ENCODE assay signal across 16 cellular contexts in genomic region chrX:13721371-13721770, GRCh38. TPM values are rescaled to one million over a fixed set of nuclear protein-coding genes. Genes with fewer than 3 reads are reported as not detected.
DNase-seq lines count a peak whose midpoint lies in the region; ATAC-seq and TF ChIP-seq lines count a peak whose summit lies in the region.
"Had no signal": no experiment of that assay in that cellular context is flagged by ENCODE, and none has a peak within 500 bp of the region (broad histone marks: within the 10 kb centered on the region; RNA-seq: fewer than 3 reads in every experiment).

No MANE protein-coding gene starts in this region.

- H3K36me3 Mint-ChIP-seq in natural killer cell, result peaks cover 7% of the 10 kb centered on the region
- H3K36me3 Mint-ChIP-seq in natural killer cell treated with Interleukin-12 subunit alpha and Interleukin-12 subunit beta and Interleukin-15 and Interleukin-18, amount 100 ng/mL, for 72 hours, result peaks cover 18% of the 10 kb centered on the region

- no peaks in the 10 kb centered on the region for H3K27me3 Mint-ChIP-seq in natural killer cell (ENCODE audit: low read depth in 2 of 2)
- H3K27me3 Mint-ChIP-seq in natural killer cell treated with Interleukin-12 subunit alpha and Interleukin-12 subunit beta and Interleukin-15 and Interleukin-18, amount 100 ng/mL, for 72 hours, result no peaks in the 10 kb centered on the region
- H3K27me3 Mint-ChIP-seq: activated CD8-positive, alpha-beta memory T cell treated with anti-CD3 and anti-CD28 coated beads, Interleukin-2, amount 10 ng/mL, durations not matched to agents 7 days and 5 days; activated naive CD8-positive, alpha-beta T cell treated with anti-CD3 and anti-CD28 coated beads, Interleukin-2, amount 10 ng/mL, durations not matched to agents 7 days and 5 days; stimulated activated naive B cell treated with anti-CD40 and anti-IgM and Interleukin-4, amounts not matched to agents 10 μg/mL and 1 μg/mL and 100 μg/mL, for 72 hours had no signal

- DNase-seq in natural killer cell (no peak), SJCRH30 (no peak), amygdala (lab: John Stamatoyannopoulos, UW) (no peak), sciatic nerve (ENCODE audit: low spot score) (no peak), mucosa of descending colon (no peak)
- DNase-seq in natural killer cell treated with Interleukin-12 subunit alpha and Interleukin-12 subunit beta and Interleukin-15 and Interleukin-18, amount 100 ng/mL, for 72 hours (ENCODE audit: low spot score), result no peak
- DNase-seq: activated CD8-positive, alpha-beta memory T cell treated with anti-CD3 and anti-CD28 coated beads, Interleukin-2, amount 10 ng/mL, durations not matched to agents 7 days and 5 days; activated naive CD8-positive, alpha-beta T cell treated with anti-CD3 and anti-CD28 coated beads, Interleukin-2, amount 10 ng/mL, durations not matched to agents 7 days and 5 days; NCI-H1048; SHP77 treated with DMSO at 0.1 percent for 48 hours; stimulated activated CD4-positive, alpha-beta T cell treated with anti-CD3 and anti-CD28 coated beads, Interleukin-4, amount 100 ng/mL, for 1 hour; stimulated activated naive B cell treated with anti-CD40 and anti-IgM and Interleukin-4, amounts not matched to agents 10 μg/mL and 1 μg/mL and 100 μg/mL, for 72 hours had no signal

- peak overlapping the region; percentile 92 to 94 for H3K27ac Mint-ChIP-seq in natural killer cell
- H3K27ac Mint-ChIP-seq in natural killer cell treated with Interleukin-12 subunit alpha and Interleukin-12 subunit beta and Interleukin-15 and Interleukin-18, amount 100 ng/mL, for 72 hours, result peak overlapping the region in 1 of 2 donors; percentile 40
- H3K27ac Mint-ChIP-seq: stimulated activated naive B cell treated with anti-CD40 and anti-IgM and Interleukin-4, amounts not matched to agents 10 μg/mL and 1 μg/mL and 100 μg/mL, for 72 hours had no signal

- no peaks in the 10 kb centered on the region for H3K9me3 Mint-ChIP-seq in natural killer cell
- H3K9me3 Mint-ChIP-seq in natural killer cell treated with Interleukin-12 subunit alpha and Interleukin-12 subunit beta and Interleukin-15 and Interleukin-18, amount 100 ng/mL, for 72 hours, result no peaks in the 10 kb centered on the region
- H3K9me3 Mint-ChIP-seq: stimulated activated naive B cell treated with anti-CD40 and anti-IgM and Interleukin-4, amounts not matched to agents 10 μg/mL and 1 μg/mL and 100 μg/mL, for 72 hours had no signal

- intact Hi-C loops in natural killer cell (cut with micrococcal nuclease), result no loop called here
- intact Hi-C loops in sciatic nerve (cut with DNase I), result no loop called here
- intact Hi-C loops in mucosa of descending colon (cut with DNase I, micrococcal nuclease), result no loop called here

- H3K27me3 ChIP-seq in SJCRH30 (no peaks in the 10 kb centered on the region), muscle layer of duodenum (ENCODE audit: low read depth, low read length) (no peaks in the 10 kb centered on the region)

- H3K4me3 Mint-ChIP-seq in natural killer cell, result no peak overlapping the region
- no peak overlapping the region for H3K4me3 Mint-ChIP-seq in natural killer cell treated with Interleukin-12 subunit alpha and Interleukin-12 subunit beta and Interleukin-15 and Interleukin-18, amount 100 ng/mL, for 72 hours
- H3K4me3 Mint-ChIP-seq: activated CD8-positive, alpha-beta memory T cell treated with anti-CD3 and anti-CD28 coated beads, Interleukin-2, amount 10 ng/mL, durations not matched to agents 7 days and 5 days; activated naive CD8-positive, alpha-beta T cell treated with anti-CD3 and anti-CD28 coated beads, Interleukin-2, amount 10 ng/mL, durations not matched to agents 7 days and 5 days; stimulated activated naive B cell treated with anti-CD40 and anti-IgM and Interleukin-4, amounts not matched to agents 10 μg/mL and 1 μg/mL and 100 μg/mL, for 72 hours had no signal

- H3K9me3 ChIP-seq in SJCRH30 (replicated peaks), result no peaks in the 10 kb centered on the region; the same call in 1 of the 2 replicates
- no peaks in the 10 kb centered on the region for H3K9me3 ChIP-seq in muscle layer of duodenum (ENCODE audit: control insufficient read depth in 1 of 2, low read length in 2 of 2)
- no peaks in the 10 kb centered on the region for H3K9me3 ChIP-seq in mucosa of descending colon
- H3K9me3 ChIP-seq: HAP-1, prostate gland had no signal

- TF ChIP-seq CTCF in natural killer cell (IDR thresholded peaks at IDR 0.05) (no peak), mucosa of descending colon (IDR thresholded peaks at IDR 0.05) (no peak)

- H3K27ac ChIP-seq in SJCRH30, result peak overlapping the region; percentile 97
- peak overlapping the region; percentile 45 for H3K27ac ChIP-seq in muscle layer of duodenum (ENCODE audit: low read length)
- H3K27ac ChIP-seq: prostate gland had no signal

- ATAC-seq in natural killer cell (no peak), sciatic nerve (no peak), mucosa of descending colon (no peak), GM18867 (IDR thresholded peaks at IDR 0.05; ENCODE audit: unreplicated experiment) (no peak)
- no peak for ATAC-seq in natural killer cell treated with Interleukin-12 subunit alpha and Interleukin-12 subunit beta and Interleukin-15 and Interleukin-18, amount 100 ng/mL, for 72 hours
- ATAC-seq: activated CD8-positive, alpha-beta memory T cell treated with anti-CD3 and anti-CD28 coated beads, Interleukin-2, amount 10 ng/mL, durations not matched to agents 7 days and 5 days; stimulated activated naive B cell treated with anti-CD40 and anti-IgM and Interleukin-4, amounts not matched to agents 10 μg/mL and 1 μg/mL and 100 μg/mL, for 72 hours had no signal

- H3K4me1 ChIP-seq in SJCRH30, result peaks cover 23% of the 10 kb centered on the region
- H3K4me1 ChIP-seq in muscle layer of duodenum (ENCODE audit: control insufficient read depth in 1 of 2, insufficient read depth in 2 of 2, low read length in 2 of 2), result peaks cover 0 to 11% of the 10 kb centered on the region in 2 donors
- no peaks in the 10 kb centered on the region for H3K4me1 ChIP-seq in mucosa of descending colon (ENCODE audit: low read depth)
- H3K4me1 ChIP-seq: HAP-1, prostate gland had no signal

- peaks cover 72 to 80% of the 10 kb centered on the region in 2 donors for H3K4me1 Mint-ChIP-seq in natural killer cell
- peaks cover 59 to 63% of the 10 kb centered on the region in 2 donors for H3K4me1 Mint-ChIP-seq in natural killer cell treated with Interleukin-12 subunit alpha and Interleukin-12 subunit beta and Interleukin-15 and Interleukin-18, amount 100 ng/mL, for 72 hours (ENCODE audit: low read depth in 2 of 2)

- H3K4me3 ChIP-seq in SJCRH30, result peak overlapping the region; percentile 16
- no peak overlapping the region for H3K4me3 ChIP-seq in muscle layer of duodenum (ENCODE audit: low read depth in 1 of 2, low read length in 2 of 2)
- H3K4me3 ChIP-seq in mucosa of descending colon, result no peak overlapping the region
- H3K4me3 ChIP-seq: HAP-1, prostate gland had no signal

- H3K36me3 ChIP-seq in SJCRH30 (peaks cover 24% of the 10 kb centered on the region), muscle layer of duodenum (ENCODE audit: control insufficient read depth in 1 of 2, insufficient read depth in 2 of 2, low read length in 2 of 2) (no peaks in the 10 kb centered on the region), mucosa of descending colon (ENCODE audit: low read depth) (no peaks in the 10 kb centered on the region)
- H3K36me3 ChIP-seq: prostate gland had no signal

RNA-seq across cellular contexts. Expression of gene TRAPPC2, which starts 13.0 kb away (rescaled TPM):
- total RNA-seq in natural killer cell (10 to 100 TPM; 24.2 to 63.3 (median 42.4) TPM), sciatic nerve (15.7 TPM), mucosa of descending colon (10 to 100 TPM; 13.1 to 20.4 (median 18.5) TPM)
- total RNA-seq in natural killer cell treated with Interleukin-12 subunit alpha and Interleukin-12 subunit beta and Interleukin-15 and Interleukin-18, amount 100 ng/mL, for 72 hours, result 10 to 100 TPM; 27.5 to 32.0 TPM
- 33.1 and 38.8 TPM in 2 replicates for total RNA-seq in SJCRH30 (2014; rRNA removed; shearing (Covaris generic))

RNA-seq across cellular contexts. Expression of gene OFD1, which starts 13.2 kb away (rescaled TPM):
- 10 to 100 TPM; 62.8 to 77.6 (median 74.9) TPM for total RNA-seq in natural killer cell
- 10 to 100 TPM; 39.1 to 46.1 TPM for total RNA-seq in natural killer cell treated with Interleukin-12 subunit alpha and Interleukin-12 subunit beta and Interleukin-15 and Interleukin-18, amount 100 ng/mL, for 72 hours
- 23.8 and 28.4 TPM in 2 replicates for total RNA-seq in SJCRH30 (2014; rRNA removed; shearing (Covaris generic))
- total RNA-seq in sciatic nerve, result 46.6 TPM
- 10 to 100 TPM; 26.0 to 49.4 (median 32.6) TPM for total RNA-seq in mucosa of descending colon

RNA-seq across cellular contexts. Expression of gene RAB9A, which starts 32.4 kb away (rescaled TPM):
- total RNA-seq in natural killer cell (10 to 100 TPM; 27.0 to 36.9 (median 32.9) TPM), sciatic nerve (27.2 TPM), mucosa of descending colon (10 to 100 TPM; 38.1 to 49.5 (median 40.8) TPM)
- total RNA-seq in natural killer cell treated with Interleukin-12 subunit alpha and Interleukin-12 subunit beta and Interleukin-15 and Interleukin-18, amount 100 ng/mL, for 72 hours, result 10 to 100 TPM; 27.7 to 73.6 TPM
- total RNA-seq in SJCRH30 (2014; rRNA removed; shearing (Covaris generic)), result 34.4 and 35.5 TPM in 2 replicates
